9 cellular contexts compared by ENCODE assay signal in the genomic region with DNA sequence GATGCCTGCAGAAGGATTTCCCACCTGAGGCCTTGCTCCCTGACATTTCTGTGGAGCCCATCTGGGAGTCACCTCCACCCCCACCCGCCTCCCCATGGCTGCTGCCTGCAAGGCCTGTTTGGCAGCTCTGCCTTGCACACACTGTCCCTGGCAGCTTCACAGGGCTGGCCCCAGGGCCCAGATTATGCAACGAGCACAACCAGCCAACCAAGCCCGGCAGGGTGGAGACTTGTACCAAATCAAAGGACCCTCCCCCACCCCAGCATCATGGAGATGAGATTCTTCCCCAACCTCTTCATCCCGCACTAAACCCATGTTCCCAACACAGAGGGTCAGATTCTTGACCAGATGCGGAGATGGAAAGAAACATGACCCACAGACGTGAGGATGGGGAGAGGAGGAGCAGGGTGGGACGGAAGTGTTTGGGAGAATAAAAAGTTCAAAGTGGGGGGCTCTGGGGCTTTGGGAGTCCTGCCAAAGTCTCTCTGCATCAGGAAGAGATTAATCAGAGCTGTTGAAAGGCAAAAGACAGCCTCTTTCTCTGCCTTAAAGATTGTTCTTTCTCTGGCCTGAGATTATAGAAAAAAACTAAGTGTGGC. TPM values are rescaled to one million over a fixed set of nuclear protein-coding genes. Genes with fewer than 3 reads are reported as not detected.
DNase-seq lines count a peak whose midpoint lies in the region; ATAC-seq, FAIRE-seq and TF ChIP-seq lines count a peak whose summit lies in the region.
"Had no signal": no experiment of that assay in that cellular context is flagged by ENCODE, and none has a peak within 500 bp of the region (broad histone marks: within the 10 kb centered on the region; RNA-seq: fewer than 3 reads in every experiment).

No MANE protein-coding gene starts in this region.

- H2BK5ac ChIP-seq in mesendoderm (ENCODE audit: low read length) = no peak overlapping the region

- no peak overlapping the region for H3K23ac ChIP-seq in mesendoderm (ENCODE audit: low read length)

- no peaks in the 10 kb centered on the region for H3K27me3 Mint-ChIP-seq in CD4-positive, CD25-positive, alpha-beta regulatory T cell

- H3K4me3 Mint-ChIP-seq in CD4-positive, CD25-positive, alpha-beta regulatory T cell = peak overlapping the region; percentile 73 to 93 (median 84)

- H2AK5ac ChIP-seq in mesendoderm (ENCODE audit: low read length) = no peak overlapping the region

- peaks cover 61% of the 10 kb centered on the region for H3K4me1 ChIP-seq in CD4-positive, CD25-positive, alpha-beta regulatory T cell (ENCODE audit: control insufficient read depth, insufficient read depth, low read length, poor library complexity, severe bottlenecking)
- H3K4me1 ChIP-seq in mesendoderm (ENCODE audit: control insufficient read depth, low read depth, low read length) (peaks cover 10% of the 10 kb centered on the region), uterus (peaks cover 14 to 20% of the 10 kb centered on the region in 2 donors)

- H3K79me1 ChIP-seq in mesendoderm (ENCODE audit: low read length) = peaks cover 26% of the 10 kb centered on the region

- H3K9me3 Mint-ChIP-seq in CD4-positive, CD25-positive, alpha-beta regulatory T cell = peaks cover 0 to 2% (median 0%) of the 10 kb centered on the region in 7 donors

- H3K4me1 Mint-ChIP-seq in CD4-positive, CD25-positive, alpha-beta regulatory T cell = peaks cover 8 to 68% (median 26%) of the 10 kb centered on the region in 4 donors

- H3K4ac ChIP-seq in mesendoderm (ENCODE audit: low read depth, low read length) = no peak overlapping the region

- no CpG with 5 or more reads among the region's 7 CpGs for WGBS in mesendoderm (ENCODE audit: extremely low coverage, insufficient coverage, low lambda C conversion rate)

- no peak for TF ChIP-seq CTCF in coronary artery (IDR thresholded peaks at IDR 0.05)
- no peak for TF ChIP-seq CTCF in uterus (IDR thresholded peaks at IDR 0.05)

- peak overlapping the region; percentile 32 to 89 (median 86) for H3K27ac Mint-ChIP-seq in CD4-positive, CD25-positive, alpha-beta regulatory T cell

- H3K27me3 ChIP-seq in CD4-positive, CD25-positive, alpha-beta regulatory T cell (ENCODE audit: control insufficient read depth, insufficient read depth, low read length) = no peaks in the 10 kb centered on the region
- H3K27me3 ChIP-seq in MG63 (no peaks in the 10 kb centered on the region), mesendoderm (ENCODE audit: insufficient read depth, low read length, poor library complexity) (no peaks in the 10 kb centered on the region), uterus (peaks cover 0 to 3% of the 10 kb centered on the region in 2 donors)

- H2BK120ac ChIP-seq in mesendoderm (ENCODE audit: low read depth, low read length) = no peak overlapping the region

- H4K5ac ChIP-seq in mesendoderm (ENCODE audit: low read length) = no peak overlapping the region

- peak in 1 of 2 donors; percentile 34 for TF ChIP-seq POLR2A in uterus (IDR thresholded peaks at IDR 0.05)

- peak overlapping the region; percentile 64 for H3K4me3 ChIP-seq in CD4-positive, CD25-positive, alpha-beta regulatory T cell (ENCODE audit: low read depth, low read length)
- no peak overlapping the region for H3K4me3 ChIP-seq in MG63
- H3K4me3 ChIP-seq in coronary artery = peak overlapping the region; percentile 89
- H3K4me3 ChIP-seq in mesendoderm (ENCODE audit: low read length) = no peak overlapping the region
- peak overlapping the region in 1 of 2 donors; percentile 1 for H3K4me3 ChIP-seq in uterus

- H3K56ac ChIP-seq in mesendoderm (ENCODE audit: low read length) = peak overlapping the region; percentile 6

- FAIRE-seq in urothelium cell line (lab: Jason Lieb, UNC) = no peak

- no peak overlapping the region for H2BK15ac ChIP-seq in mesendoderm (replicated peaks; ENCODE audit: low read depth)

- no peak overlapping the region for H3K9ac ChIP-seq in mesendoderm (ENCODE audit: low read length)

- peaks cover 33% of the 10 kb centered on the region for H3K36me3 ChIP-seq in CD4-positive, CD25-positive, alpha-beta regulatory T cell (ENCODE audit: control insufficient read depth, insufficient read depth, low read length)
- peaks cover 47% of the 10 kb centered on the region for H3K36me3 ChIP-seq in MG63
- H3K36me3 ChIP-seq in mesendoderm (ENCODE audit: control insufficient read depth, insufficient read depth, low read length) = peaks cover 4% of the 10 kb centered on the region
- no peaks in the 10 kb centered on the region for H3K36me3 ChIP-seq in uterus

- H3K4me2 ChIP-seq in mesendoderm (ENCODE audit: low read length) = no peak overlapping the region

- H3K27ac ChIP-seq in CD4-positive, CD25-positive, alpha-beta regulatory T cell (ENCODE audit: insufficient read depth, low read length, poor library complexity, severe bottlenecking) = peak overlapping the region; percentile 67
- peak overlapping the region; percentile 91 to 93 for H3K27ac ChIP-seq in coronary artery
- H3K27ac ChIP-seq in mesendoderm (ENCODE audit: low read depth, low read length) = no peak overlapping the region
- H3K27ac ChIP-seq in uterus = peak overlapping the region; percentile 86 to 95

- H3K79me2 ChIP-seq in mesendoderm (ENCODE audit: control insufficient read depth, insufficient read depth, low read length) = peaks cover 36% of the 10 kb centered on the region

- intact Hi-C loops in uterus (cut with DNase I; ENCODE audit: low total_unique reads) = no loop called here

- H3K9me3 ChIP-seq in CD4-positive, CD25-positive, alpha-beta regulatory T cell (ENCODE audit: control insufficient read depth in 2 of 2, low read length in 2 of 2) = no peaks in the 10 kb centered on the region
- no peaks in the 10 kb centered on the region for H3K9me3 ChIP-seq in MG63
- no peaks in the 10 kb centered on the region for H3K9me3 ChIP-seq in uterus

- peaks cover 9% of the 10 kb centered on the region for H3K36me3 Mint-ChIP-seq in CD4-positive, CD25-positive, alpha-beta regulatory T cell

- no peak for DNase-seq in CD4-positive, CD25-positive, alpha-beta regulatory T cell
- DNase-seq in MG63 = peak; percentile 56
- peak; percentile 98 for DNase-seq in coronary artery (ENCODE audit: low spot score)
- peak; percentile 35 for DNase-seq in mesendoderm
- peak; percentile 91 to 94 for DNase-seq in uterus
- no peak for DNase-seq in CD1c-positive myeloid dendritic cell (ENCODE audit: extremely low spot score)
- DNase-seq in urothelium cell line (ENCODE audit: low spot score) = no peak

- no peak overlapping the region for H4K8ac ChIP-seq in mesendoderm (ENCODE audit: low read depth, low read length)

- no peak for ATAC-seq in CD4-positive, CD25-positive, alpha-beta regulatory T cell (ENCODE audit: low read depth in 2 of 2)
- ATAC-seq in GM19351 (IDR thresholded peaks at IDR 0.05; ENCODE audit: unreplicated experiment) = no peak

- no peak overlapping the region for H3K18ac ChIP-seq in mesendoderm (ENCODE audit: low read length)

RNA-seq across cellular contexts. Expression of gene SMARCD2, which starts 3.8 kb away (rescaled TPM):
- 132 TPM for total RNA-seq in CD4-positive, CD25-positive, alpha-beta regulatory T cell
- polyA plus RNA-seq in CD4-positive, CD25-positive, alpha-beta regulatory T cell = 100 to 1,000 TPM; 104 to 149 (median 113) TPM
- total RNA-seq in MG63 (2014; rRNA removed; shearing (Covaris generic); ENCODE audit: low replicate concordance) = 156 and 163 TPM in 2 replicates
- 39.6 TPM for polyA plus RNA-seq in mesendoderm (2013, experiment 1 of 2)
- polyA plus RNA-seq in mesendoderm (2013, experiment 2 of 2) = 40.6 TPM
- total RNA-seq in uterus = 100 to 1,000 TPM in 2 of 4 donors, 10 to 100 TPM in 2; 72.9 to 205 (median 101) TPM

RNA-seq across cellular contexts. Expression of gene FTSJ3, which starts 11.2 kb away (rescaled TPM):
- 39.4 TPM for total RNA-seq in CD4-positive, CD25-positive, alpha-beta regulatory T cell
- polyA plus RNA-seq in CD4-positive, CD25-positive, alpha-beta regulatory T cell = 10 to 100 TPM; 19.9 to 25.0 (median 23.1) TPM
- total RNA-seq in MG63 (2014; rRNA removed; shearing (Covaris generic); ENCODE audit: low replicate concordance) = 33.3 and 58.6 TPM in 2 replicates
- polyA plus RNA-seq in mesendoderm (2013, experiment 1 of 2) = 52.0 TPM
- 50.6 TPM for polyA plus RNA-seq in mesendoderm (2013, experiment 2 of 2)
- 10 to 100 TPM; 29.7 to 64.7 (median 53.3) TPM for total RNA-seq in uterus

RNA-seq across cellular contexts. Expression of gene PSMC5, which starts 11.5 kb away (rescaled TPM):
- total RNA-seq in CD4-positive, CD25-positive, alpha-beta regulatory T cell = 84.8 TPM
- polyA plus RNA-seq in CD4-positive, CD25-positive, alpha-beta regulatory T cell = 100 to 1,000 TPM; 140 to 222 (median 169) TPM
- 116 and 133 TPM in 2 replicates for total RNA-seq in MG63 (2014; rRNA removed; shearing (Covaris generic); ENCODE audit: low replicate concordance)
- polyA plus RNA-seq in mesendoderm (2013, experiment 1 of 2) = 119 TPM
- polyA plus RNA-seq in mesendoderm (2013, experiment 2 of 2) = 121 TPM
- 100 to 1,000 TPM in 1 of 4 donors, 10 to 100 TPM in 3; 12.6 to 103 (median 40.2) TPM for total RNA-seq in uterus

RNA-seq across cellular contexts. Expression of gene CSH2, which starts 34.8 kb away (rescaled TPM):
- 3.8 TPM for total RNA-seq in CD4-positive, CD25-positive, alpha-beta regulatory T cell
- polyA plus RNA-seq in CD4-positive, CD25-positive, alpha-beta regulatory T cell = not detected
- total RNA-seq in MG63 (2014; rRNA removed; shearing (Covaris generic); ENCODE audit: low replicate concordance) = not detected in 2 replicates
- 1.3 TPM for polyA plus RNA-seq in mesendoderm (2013, experiment 1 of 2)
- polyA plus RNA-seq in mesendoderm (2013, experiment 2 of 2) = 1.7 TPM
- not detected for total RNA-seq in uterus
- total RNA-seq: M059J had no signal

RNA-seq across cellular contexts. Expression of gene GH2, which starts 43.1 kb away (rescaled TPM):
- not detected for total RNA-seq in CD4-positive, CD25-positive, alpha-beta regulatory T cell
- not detected for polyA plus RNA-seq in CD4-positive, CD25-positive, alpha-beta regulatory T cell
- not detected in 2 replicates for total RNA-seq in MG63 (2014; rRNA removed; shearing (Covaris generic); ENCODE audit: low replicate concordance)
- 1.4 TPM for polyA plus RNA-seq in mesendoderm (2013, experiment 1 of 2)
- polyA plus RNA-seq in mesendoderm (2013, experiment 2 of 2) = 1.6 TPM
- not detected for total RNA-seq in uterus
- total RNA-seq: M059J had no signal

Comparison
In these comparisons a context has a peak if more than half of its experiments do, and no peak if none do; other contexts are left out.
1. DNase-seq: peak in MG63 (single experiment), coronary artery (single experiment), mesendoderm (single experiment) and uterus (2 of 2); none in CD4-positive, CD25-positive, alpha-beta regulatory T cell (0 of 3), CD1c-positive myeloid dendritic cell (single experiment) and urothelium cell line (single experiment).
2. H3K4me3 ChIP-seq: peak in CD4-positive, CD25-positive, alpha-beta regulatory T cell (single experiment) and coronary artery (single experiment); none in MG63 (single experiment) and mesendoderm (single experiment).